ENCODE assay signal across 19 cellular contexts in genomic region chr7:54581511-54581910, GRCh38. TPM values are rescaled to one million over a fixed set of nuclear protein-coding genes. Genes with fewer than 3 reads are reported as not detected.
"Had no signal": no experiment of that assay in that cellular context is flagged by ENCODE, and none has a peak within 500 bp of the region (broad histone marks: within the 10 kb centered on the region; RNA-seq: fewer than 3 reads in every experiment).

No MANE protein-coding gene starts in this region.

- H3K9me3 ChIP-seq: adrenal gland, colonic mucosa, esophagus muscularis mucosa, lower lobe of right lung, spleen, suprapubic skin had no signal

- ATAC-seq: activated T-cell treated with anti-CD3 and anti-CD28 coated beads, Interleukin-2, amount 50 U/mL, for 4 hours; left colon; lower lobe of right lung; sciatic nerve had no signal

- H3K27me3 ChIP-seq: adrenal gland, colonic mucosa, esophagus muscularis mucosa, spleen, suprapubic skin had no signal

- H3K4me3 ChIP-seq: adrenal gland, colonic mucosa, esophagus muscularis mucosa, lower lobe of right lung, spleen, suprapubic skin had no signal

- H3K4me1 ChIP-seq: adrenal gland, colonic mucosa, lower lobe of right lung, spleen, suprapubic skin had no signal

- H3K27ac ChIP-seq: adrenal gland, colonic mucosa, esophagus muscularis mucosa, lower lobe of right lung, spleen, suprapubic skin, WERI-Rb-1 had no signal

- DNase-seq: activated CD4-positive, alpha-beta memory T cell treated with anti-CD3 and anti-CD28 coated beads, Interleukin-2, amount 10 ng/mL, durations not matched to agents 7 days and 5 days; activated effector memory CD4-positive, alpha-beta T cell treated with Interleukin-2 at 50 U/mL for 16 hours; activated naive CD4-positive, alpha-beta T cell treated with anti-CD3 and anti-CD28 coated beads, Interleukin-2, amount 50 U/mL, for 16 hours; activated T-cell treated with anti-CD3 and anti-CD28 coated beads, Interleukin-2, amount 50 U/mL, for 4 hours; adrenal gland; central memory CD4-positive, alpha-beta T cell; colonic mucosa; foreskin melanocyte; left colon; lower lobe of right lung; midbrain; spleen; WERI-Rb-1 had no signal

- H3K36me3 ChIP-seq: adrenal gland, colonic mucosa, esophagus muscularis mucosa, lower lobe of right lung, spleen, suprapubic skin, WERI-Rb-1 had no signal

RNA-seq across cellular contexts. Expression of gene VSTM2A, which starts 39.3 kb away (rescaled TPM):
- total RNA-seq: activated CD4-positive, alpha-beta memory T cell treated with anti-CD3 and anti-CD28 coated beads, Interleukin-2, amount 10 ng/mL, durations not matched to agents 7 days and 5 days; activated T-cell treated with anti-CD3 and anti-CD28 coated beads, Interleukin-2, amount 50 U/mL, for 4 hours; lower lobe of right lung; myocyte; osteocyte; pulmonary artery endothelial cell; sciatic nerve; spleen had no signal
